9 cellular contexts compared by ENCODE assay signal in the genomic region with DNA sequence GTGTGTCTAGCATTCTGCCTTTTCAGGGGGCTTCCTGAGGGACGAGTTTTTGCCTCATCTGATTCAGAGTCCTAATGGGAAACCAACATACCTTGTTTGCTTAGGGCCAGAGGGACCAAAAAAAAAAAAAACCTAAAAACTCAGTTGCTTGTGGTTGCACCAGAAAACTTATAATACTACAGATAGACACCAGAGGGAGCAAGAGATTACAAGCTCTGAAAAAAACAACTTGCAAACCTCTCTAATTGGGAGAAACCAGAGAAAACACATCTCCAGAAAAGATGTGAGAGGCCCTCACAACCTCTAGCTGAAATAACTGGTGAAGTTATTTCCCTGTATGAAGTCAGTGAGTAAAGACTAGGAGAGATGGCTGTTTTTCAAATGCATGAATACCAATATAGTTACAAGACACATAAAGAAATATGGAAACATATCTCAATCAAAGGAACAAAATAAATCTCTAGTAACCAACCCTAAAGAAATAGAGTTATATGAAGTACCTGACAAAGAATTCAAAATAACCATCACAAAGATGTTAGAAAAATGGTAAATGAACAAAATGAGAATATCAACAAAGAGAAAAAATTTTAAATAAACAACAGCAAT.
A peak's percentile ranks its signal among the peaks of the same experiment; 100 is the strongest.
DNase-seq lines count a peak whose midpoint lies in the region; ATAC-seq and TF ChIP-seq lines count a peak whose summit lies in the region.
"Had no signal": no experiment of that assay in that cellular context is flagged by ENCODE, and none has a peak within 500 bp of the region (broad histone marks: within the 10 kb centered on the region; RNA-seq: fewer than 3 reads in every experiment).

No MANE protein-coding gene starts in this region.

- TF ChIP-seq CTCF in omental fat pad (IDR thresholded peaks at IDR 0.05): no peak

- peak; percentile 12 for DNase-seq in GM04504 (ENCODE audit: low read depth)
- peak; percentile 69 for DNase-seq in NAMALWA (ENCODE audit: low spot score)
- DNase-seq in adipocyte (ENCODE audit: low read depth): peak; percentile 77
- peak; percentile 53 for DNase-seq in left kidney (ENCODE audit: low read depth, low spot score)
- DNase-seq in midbrain (lab: John Stamatoyannopoulos, UW): no peak
- no peak for DNase-seq in omental fat pad (ENCODE audit: low spot score)
- DNase-seq in NK-92 (lab: John Stamatoyannopoulos, UW; ENCODE audit: unreplicated experiment): no peak
- DNase-seq: activated B cell treated with CpG ODN at 0.5 μM for 24 hours had no signal

- no peak overlapping the region for H3K4me3 ChIP-seq in adipocyte (ENCODE audit: low read length)

- no peak overlapping the region for H3K9ac ChIP-seq in adipocyte (ENCODE audit: low read length)

- H3K9me3 ChIP-seq in adipocyte (ENCODE audit: control insufficient read depth, low read length): peaks cover 13% of the 10 kb centered on the region

- peaks cover 1% of the 10 kb centered on the region for H3K4me1 ChIP-seq in adipocyte (ENCODE audit: control insufficient read depth, insufficient read depth, low read length)

- H3K36me3 ChIP-seq in adipocyte (ENCODE audit: control insufficient read depth, insufficient read depth, low read length, severe bottlenecking): no peaks in the 10 kb centered on the region

- no peak for ATAC-seq in HG02678 (IDR thresholded peaks at IDR 0.05; ENCODE audit: unreplicated experiment)
- ATAC-seq in omental fat pad (ENCODE audit: low FRiP score): no peak

- H3K27me3 ChIP-seq in adipocyte (replicated peaks; ENCODE audit: control insufficient read depth, insufficient read depth, low read length): no peaks in the 10 kb centered on the region

Comparison
In these comparisons a context has a peak if more than half of its experiments do, and no peak if none do; other contexts are left out.
1. DNase-seq: peak in GM04504 (single experiment), NAMALWA (single experiment), adipocyte (single experiment) and left kidney (single experiment); none in midbrain (single experiment), omental fat pad (single experiment) and NK-92 (single experiment).